In the genomic region with DNA sequence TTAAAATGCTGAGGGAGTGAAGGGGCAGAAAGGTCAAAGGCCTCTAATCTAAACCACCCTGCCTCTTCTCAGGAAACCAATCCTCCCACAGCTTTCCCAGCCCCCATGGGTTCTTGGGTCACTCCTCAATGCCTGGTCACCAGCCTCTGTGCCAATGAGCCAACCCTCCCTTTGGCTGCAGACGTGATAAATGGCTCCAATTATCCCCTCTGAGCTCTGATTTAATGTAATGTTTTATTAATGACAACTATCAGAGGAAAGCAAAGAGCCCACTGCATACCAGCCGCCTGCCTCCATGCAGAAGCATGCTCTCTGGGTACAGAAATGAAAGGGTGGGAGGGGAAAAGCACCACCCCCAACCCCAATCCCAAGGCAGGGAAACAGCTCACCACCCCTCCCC, we compare ENCODE assay signal across 26 cellular contexts.
DNase-seq lines count a peak whose midpoint lies in the region; ATAC-seq and TF ChIP-seq lines count a peak whose summit lies in the region.
"Had no signal": no experiment of that assay in that cellular context is flagged by ENCODE, and none has a peak within 500 bp of the region (broad histone marks: within the 10 kb centered on the region; RNA-seq: fewer than 3 reads in every experiment).

No MANE protein-coding gene starts in this region.

- intact Hi-C loops in stomach (cut with DNase I; ENCODE audit: low total_unique reads) = no loop called here

- no peaks in the 10 kb centered on the region for H3K36me3 ChIP-seq in stomach
- H3K36me3 ChIP-seq: HAP-1, MG63 had no signal

- peak in 2 of 3 experiments; percentile 32 to 61 for DNase-seq in NCI-H1417 (lab: John Stamatoyannopoulos, UW)
- DNase-seq in NCI-H1417 treated with DMSO at 0.1 percent for 48 hours (lab: John Stamatoyannopoulos, UW) = no peak
- DNase-seq in NCI-H2227 (lab: John Stamatoyannopoulos, UW; ENCODE audit: unreplicated experiment) = peak; percentile 65
- peak; percentile 53 for DNase-seq in left kidney (ENCODE audit: low read depth, low spot score)
- peak; percentile 14 for DNase-seq in stomach
- DNase-seq: Caco-2; CD8-positive, alpha-beta T cell; GM23248; HFFc6; IMR-90; KG1; MG63; NCI-H1105 treated with DMSO at 0.1 percent for 48 hours; NCI-H1694; NCI-H2081; NCI-H2171; NCI-H446; NCI-H524 treated with DMSO at 0.1 percent for 48 hours; NCI-H82; RPMI8226; SHP77 had no signal

- TF ChIP-seq EP300 in stomach (IDR thresholded peaks at IDR 0.05) = no peak

- no peak overlapping the region for H3K27ac ChIP-seq in stomach
- H3K27ac ChIP-seq: 22Rv1, C4-2B, GM23248 had no signal

- peaks cover 0 to 10% (median 3%) of the 10 kb centered on the region in 4 donors for H3K9me3 ChIP-seq in stomach
- H3K9me3 ChIP-seq: Caco-2, HAP-1, MG63 had no signal

- 47 to 61% (median 57%) methylated on average over 2 of the region's 2 CpGs for WGBS in stomach, 5 donors

- ATAC-seq in HG02870 (IDR thresholded peaks at IDR 0.05; ENCODE audit: unreplicated experiment) = no peak
- no peak for ATAC-seq in esophagus mucosa
- ATAC-seq: CD8-positive, alpha-beta T cell had no signal

- no peak for TF ChIP-seq CTCF in stomach (IDR thresholded peaks at IDR 0.05)

- no peaks in the 10 kb centered on the region for H3K4me1 ChIP-seq in stomach
- H3K4me1 ChIP-seq: Caco-2, HAP-1 had no signal

- no peak for TF ChIP-seq POLR2A in stomach (IDR thresholded peaks at IDR 0.05)

- H3K4me3 ChIP-seq in stomach = no peak overlapping the region
- H3K4me3 ChIP-seq: GM23248, HAP-1, MG63 had no signal

- peaks cover 0 to 7% (median 0%) of the 10 kb centered on the region in 3 donors for H3K27me3 ChIP-seq in stomach
- H3K27me3 ChIP-seq: MG63 had no signal
